Comparison of ENCODE assay signal across 8 cellular contexts in the genomic region with DNA sequence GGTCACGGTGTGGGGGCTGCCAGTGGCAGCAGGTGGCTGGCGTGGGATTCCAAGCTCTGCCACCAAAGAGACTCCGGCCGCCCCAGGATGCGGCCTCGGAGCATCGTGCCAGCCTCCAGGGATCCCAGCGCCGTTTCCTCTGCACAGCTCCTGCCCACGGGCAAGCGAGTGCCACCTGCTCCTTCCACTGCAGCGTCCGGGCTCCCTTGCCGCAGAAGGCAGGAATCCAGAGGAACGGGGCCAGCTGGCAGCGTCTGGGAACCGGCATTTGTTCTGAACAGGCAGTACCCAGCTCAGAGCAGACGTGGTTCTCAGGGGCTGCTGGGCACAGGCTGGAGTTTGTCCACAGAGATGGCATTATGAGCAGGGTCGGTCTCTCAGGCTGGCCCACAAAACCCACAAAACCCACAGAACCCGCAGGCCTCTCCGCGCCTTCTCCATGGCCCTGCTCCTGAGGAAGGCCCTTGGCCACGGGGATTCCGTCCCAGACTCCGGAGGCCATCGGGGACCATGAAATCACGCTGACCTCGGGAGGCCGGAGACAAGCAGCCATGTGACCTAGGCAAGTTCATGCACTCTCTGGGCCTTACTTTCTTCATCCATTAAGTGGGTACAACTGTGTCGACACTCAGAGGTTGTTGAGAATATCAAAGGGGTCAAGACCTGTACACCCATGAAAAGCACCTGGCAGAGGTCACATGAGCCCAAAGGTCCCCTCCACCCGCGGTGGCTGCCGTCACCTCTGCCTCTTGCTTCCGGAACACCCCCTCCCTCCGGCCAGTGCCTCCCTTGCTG. TPM values are rescaled to one million over a fixed set of nuclear protein-coding genes. Genes with fewer than 3 reads are reported as not detected.
DNase-seq lines count a peak whose midpoint lies in the region; ATAC-seq and TF ChIP-seq lines count a peak whose summit lies in the region.

No MANE protein-coding gene starts in this region.

- CTCF ChIA-PET in OCI-LY7 (lab: Charles Lee; ENCODE audit: unreplicated experiment) = interaction anchor here (1.0 to 1.6 kb wide), 2 partner anchors 63 to 184 kb away, joined by 3 to 14 read pairs; no protein-coding TSS in a partner anchor

- no peak overlapping the region for H2AFZ ChIP-seq in OCI-LY7 (ENCODE audit: low read length)

- no peaks in the 10 kb centered on the region for H3K9me2 ChIP-seq in OCI-LY7 (ENCODE audit: insufficient read depth, low read length)

- no peaks in the 10 kb centered on the region for H4K20me1 ChIP-seq in OCI-LY7 (ENCODE audit: insufficient read depth, low read length)

- intact Hi-C loops in OCI-LY7 (cut with micrococcal nuclease; ENCODE audit: unreplicated experiment) = no loop called here

- H3K4me1 ChIP-seq in OCI-LY7 (ENCODE audit: insufficient read depth, low read length, poor library complexity, severe bottlenecking) = peaks cover 28% of the 10 kb centered on the region

- ATAC-seq in GM18517 (IDR thresholded peaks at IDR 0.05; ENCODE audit: unreplicated experiment) = no peak

- H3K4me3 ChIP-seq in OCI-LY7 (ENCODE audit: low read depth, low read length, poor library complexity, severe bottlenecking) = no peak overlapping the region
- H3K4me3 ChIP-seq in epithelial cell of esophagus (ENCODE audit: low read length) = no peak overlapping the region
- H3K4me3 ChIP-seq in brain microvascular endothelial cell (ENCODE audit: low read depth, low read length) = no peak overlapping the region

- H3K4me2 ChIP-seq in OCI-LY7 (ENCODE audit: low read length) = peak overlapping the region; percentile 50; the same call in 1 of the 2 replicates

- no peaks in the 10 kb centered on the region for H3K9me3 ChIP-seq in OCI-LY7 (ENCODE audit: low read length)

- H3K27ac ChIP-seq in C4-2B (peak overlapping the region; percentile 60), OCI-LY7 (ENCODE audit: low read depth, low read length, poor library complexity, severe bottlenecking) (no peak overlapping the region), brain microvascular endothelial cell (no peak overlapping the region)

- H3K27me3 ChIP-seq in brain microvascular endothelial cell (replicated peaks) = no peaks in the 10 kb centered on the region

- H3K36me3 ChIP-seq in OCI-LY7 (ENCODE audit: insufficient read depth, low read length) (peaks cover 49% of the 10 kb centered on the region), brain microvascular endothelial cell (replicated peaks) (peaks cover 24% of the 10 kb centered on the region)

- no TSS peak for BruUV-seq in OCI-LY7 (replicated peaks; lab: Mats Ljungman, UMichigan)

- H3K79me2 ChIP-seq in OCI-LY7 (ENCODE audit: insufficient read depth, low read depth, low read length) = no peaks in the 10 kb centered on the region

- in situ Hi-C loops in brain microvascular endothelial cell (cut with HindIII; ENCODE audit: low pct_ligation_motif_present, low sequenced_read_pairs) = no loop called here

- no peak for TF ChIP-seq CTCF in C4-2B (conservative IDR thresholded peaks at IDR 0.05)
- TF ChIP-seq CTCF in OCI-LY7 (conservative IDR thresholded peaks at IDR 0.05; ENCODE audit: low read length) = no peak
- TF ChIP-seq CTCF in epithelial cell of esophagus (IDR thresholded peaks at IDR 0.05; ENCODE audit: insufficient read depth, low read depth, low read length, missing control alignments) = no peak
- no peak for TF ChIP-seq CTCF in brain microvascular endothelial cell (IDR thresholded peaks at IDR 0.05; ENCODE audit: low read depth, low read length, missing control alignments)

- DNase-seq in OCI-LY7 (ENCODE audit: low spot score) (peak; percentile 17), epithelial cell of esophagus (ENCODE audit: low read depth) (peak; percentile 39), nucleus accumbens (lab: John Stamatoyannopoulos, UW) (peak; percentile 35 to 88 (median 74)), SK-N-DZ (ENCODE audit: low spot score) (no peak), iPS-NIHi11 (ENCODE audit: low spot score) (no peak), brain microvascular endothelial cell (no peak)

- POLR2A ChIA-PET in OCI-LY7 (lab: Charles Lee) = interaction anchor here (0.5 to 1.5 kb wide), 2 partner anchors 19 to 63 kb away, joined by 3 to 8 read pairs; no protein-coding TSS in a partner anchor

RNA-seq across cellular contexts. Expression of gene FBXL18, which starts 17.8 kb away (rescaled TPM):
- 8.0 and 9.4 TPM in 2 replicates for total RNA-seq in OCI-LY7 (2014; rRNA removed; shearing (Covaris generic))
- total RNA-seq in OCI-LY7 (2022) = 25.5 and 28.7 TPM in 2 replicates
- 6.6 and 10.6 TPM in 2 replicates for polyA plus RNA-seq in SK-N-DZ (2014; cell fraction: cytosol; rRNA removed)
- 4.4 and 5.9 TPM in 2 replicates for polyA plus RNA-seq in SK-N-DZ (2014; cell fraction: nucleus; rRNA removed)

RNA-seq across cellular contexts. Expression of gene ACTB, which starts 34.6 kb away (rescaled TPM):
- total RNA-seq in OCI-LY7 (2014; rRNA removed; shearing (Covaris generic)) = 1,491 and 1,906 TPM in 2 replicates
- total RNA-seq in OCI-LY7 (2022) = 3,189 and 3,571 TPM in 2 replicates
- polyA plus RNA-seq in SK-N-DZ (2014; cell fraction: cytosol; rRNA removed) = 1,790 and 2,058 TPM in 2 replicates
- 1,150 and 2,442 TPM in 2 replicates for polyA plus RNA-seq in SK-N-DZ (2014; cell fraction: nucleus; rRNA removed)

Comparison
In these comparisons a context has a peak if more than half of its experiments do, and no peak if none do; other contexts are left out.
1. DNase-seq: peak in OCI-LY7 (single experiment), epithelial cell of esophagus (single experiment) and nucleus accumbens (56 of 56); none in SK-N-DZ (single experiment), iPS-NIHi11 (single experiment) and brain microvascular endothelial cell (single experiment).